ENCODE assay signal across 13 cellular contexts in the genomic region with DNA sequence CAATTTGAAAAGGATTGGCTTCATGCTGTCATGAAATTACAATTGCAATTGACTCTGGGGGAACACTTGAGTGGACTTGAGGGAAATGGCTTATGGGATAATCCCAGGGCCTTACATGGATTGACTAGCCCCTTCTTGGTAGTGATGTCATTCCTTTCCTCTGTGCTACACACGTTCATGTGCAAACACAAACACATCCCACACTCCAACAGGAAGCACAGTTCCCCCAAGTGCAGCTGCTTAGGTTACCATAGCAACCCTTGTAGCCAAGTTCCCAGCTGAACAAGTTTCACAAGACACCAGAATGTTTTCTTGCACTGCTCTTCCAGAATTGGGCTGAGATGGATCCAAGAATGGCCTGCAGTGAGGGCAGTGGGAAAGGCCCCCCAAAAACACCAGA.
DNase-seq lines count a peak whose midpoint lies in the region; ATAC-seq, FAIRE-seq and TF ChIP-seq lines count a peak whose summit lies in the region.
"Had no signal": no experiment of that assay in that cellular context is flagged by ENCODE, and none has a peak within 500 bp of the region (broad histone marks: within the 10 kb centered on the region; RNA-seq: fewer than 3 reads in every experiment).

No MANE protein-coding gene starts in this region.

- no peak overlapping the region for H3K4me3 ChIP-seq in GM12878
- H3K4me3 ChIP-seq in left lung, result no peak overlapping the region
- H3K4me3 ChIP-seq in transverse colon, result no peak overlapping the region
- H3K4me3 ChIP-seq: GM23338 had no signal

- SMC1A ChIA-PET in GM12878 (lab: Charles Lee; ENCODE audit: uncharacterized antibody, unreplicated experiment), result no interaction called here

- TF ChIP-seq POLR2A in GM12878 (IDR thresholded peaks at IDR 0.05; ENCODE audit: low read depth, low read length) (no peak), transverse colon (IDR thresholded peaks at IDR 0.05) (no peak)

- in situ Hi-C loops in GM12878 (cut with MboI), result no loop called here
- in situ Hi-C loops in transverse colon (cut with MboI; ENCODE audit: low pct_ligation_motif_present in 1 of 4, low pct_unique_long_range_greater_than_20kb in 1 of 4, low sequenced_read_pairs in 3 of 4), result no loop called here

- 18% methylated on average over 1 of the region's 1 CpG for WGBS in GM12878 (ENCODE audit: insufficient coverage, insufficient replicate concordance, low lambda C conversion rate, missing lambda C conversion rate)
- 5% methylated on average over 1 of the region's 1 CpG; no CpG with 5 or more reads in 1 of the 2 donors for WGBS in transverse colon (ENCODE audit: low coverage in 1 of 2), 2 donors

- no peak overlapping the region for H3K4me2 ChIP-seq in GM12878 (ENCODE audit: control insufficient read depth, insufficient read depth)
- H3K4me2 ChIP-seq: GM23338 had no signal

- H3K27ac Mint-ChIP-seq in activated CD4-positive, alpha-beta T cell treated with anti-CD3 and anti-CD28 coated beads, Interleukin-2, amount 10 ng/mL, durations not matched to agents 7 days and 5 days, result no peak overlapping the region
- H3K27ac Mint-ChIP-seq: GM23338 had no signal

- no peaks in the 10 kb centered on the region; a peak in 1 of 4 replicates for H3K27me3 ChIP-seq in GM12878 (replicated peaks in 1 of 2; ENCODE audit: control insufficient read depth in 2 of 2, insufficient read depth in 2 of 2, low read length in 1 of 2)
- no peaks in the 10 kb centered on the region for H3K27me3 ChIP-seq in left lung
- H3K27me3 ChIP-seq in transverse colon, result no peaks in the 10 kb centered on the region

- no peak for TF ChIP-seq RAD21 in GM12878 (IDR thresholded peaks at IDR 0.05; ENCODE audit: insufficient read depth, low read depth, low read length)

- TF ChIP-seq EP300 in GM12878 (IDR thresholded peaks at IDR 0.05; ENCODE audit: borderline replicate concordance in 1 of 2, control insufficient read depth in 1 of 2, low read depth in 2 of 2, low read length in 2 of 2) (no peak), transverse colon (IDR thresholded peaks at IDR 0.05; ENCODE audit: low read depth) (no peak)

- no peaks in the 10 kb centered on the region for H3K79me2 ChIP-seq in GM12878 (ENCODE audit: control insufficient read depth, insufficient read depth, low read length)

- H3K4me1 ChIP-seq in GM12878 (ENCODE audit: control insufficient read depth, insufficient read depth, low read length), result no peaks in the 10 kb centered on the region
- H3K4me1 ChIP-seq in left lung, result no peaks in the 10 kb centered on the region
- H3K4me1 ChIP-seq in transverse colon, result no peaks in the 10 kb centered on the region

- no peaks in the 10 kb centered on the region for H3K36me3 Mint-ChIP-seq in activated CD4-positive, alpha-beta T cell treated with anti-CD3 and anti-CD28 coated beads, Interleukin-2, amount 10 ng/mL, durations not matched to agents 7 days and 5 days (ENCODE audit: low read depth)

- H3K27me3 Mint-ChIP-seq in activated CD4-positive, alpha-beta T cell treated with anti-CD3 and anti-CD28 coated beads, Interleukin-2, amount 10 ng/mL, durations not matched to agents 7 days and 5 days, result peaks cover 4% of the 10 kb centered on the region

- H4K20me1 ChIP-seq in GM12878 (ENCODE audit: control insufficient read depth, insufficient read depth), result no peaks in the 10 kb centered on the region

- no TSS peak for BruUV-seq in GM12878 (replicated peaks; lab: Mats Ljungman, UMichigan)

- no peaks in the 10 kb centered on the region for H3K9me3 ChIP-seq in GM12878 (replicated peaks; ENCODE audit: control insufficient read depth, insufficient read depth, low read length)
- H3K9me3 ChIP-seq in left lung, result no peaks in the 10 kb centered on the region
- no peaks in the 10 kb centered on the region for H3K9me3 ChIP-seq in transverse colon

- intact Hi-C loops in GM12878 (cut with micrococcal nuclease; ENCODE audit: unreplicated experiment), result no loop called here
- intact Hi-C loops in left lung (cut with DNase I), result no loop called here
- intact Hi-C loops in transverse colon (cut with DNase I; ENCODE audit: low total_unique reads), result no loop called here

- CTCF ChIA-PET in GM12878 (lab: Yijun Ruan, JAX), result no interaction called here
- CTCF ChIA-PET in activated CD4-positive, alpha-beta T cell treated with anti-CD3 and anti-CD28 coated beads, Interleukin-2, amount 10 ng/mL, durations not matched to agents 7 days and 5 days (lab: Charles Lee), result no interaction called here

- RAD21 ChIA-PET in GM12878 (lab: Charles Lee; ENCODE audit: unreplicated experiment), result no interaction called here

- H3K9me3 Mint-ChIP-seq in activated CD4-positive, alpha-beta T cell treated with anti-CD3 and anti-CD28 coated beads, Interleukin-2, amount 10 ng/mL, durations not matched to agents 7 days and 5 days, result no peaks in the 10 kb centered on the region
- H3K9me3 Mint-ChIP-seq: GM23338 had no signal

- H3K27ac ChIP-seq in GM12878 (ENCODE audit: control insufficient read depth, insufficient read depth) (no peak overlapping the region), left lung (no peak overlapping the region), transverse colon (peak overlapping the region in 3 of 4 donors; percentile 11 to 23 (median 22))
- H3K27ac ChIP-seq: epithelial cell of prostate, HL-60 had no signal

- no peaks in the 10 kb centered on the region for H3K4me1 Mint-ChIP-seq in activated CD4-positive, alpha-beta T cell treated with anti-CD3 and anti-CD28 coated beads, Interleukin-2, amount 10 ng/mL, durations not matched to agents 7 days and 5 days

- H2AFZ ChIP-seq in GM12878 (ENCODE audit: control insufficient read depth, low read depth, low read length), result no peak overlapping the region

- DNase-seq in SIG-M5 treated with dmso at 0.1 percent for 504 hours (lab: John Stamatoyannopoulos, UW; ENCODE audit: unreplicated experiment) (peak; percentile 9), SIG-M5 (lab: John Stamatoyannopoulos, UW) (no peak), GM12878 (ENCODE audit: low read depth, low spot score) (no peak), left lung (no peak), transverse colon (no peak), RCC 7860 (ENCODE audit: low spot score) (no peak)
- no peak for DNase-seq in activated CD4-positive, alpha-beta T cell treated with anti-CD3 and anti-CD28 coated beads, Interleukin-2, amount 10 ng/mL, durations not matched to agents 7 days and 5 days
- DNase-seq: activated naive CD4-positive, alpha-beta T cell; NCI-H526 treated with DMSO at 0.1 percent for 48 hours had no signal

- H3K4me3 Mint-ChIP-seq in activated CD4-positive, alpha-beta T cell treated with anti-CD3 and anti-CD28 coated beads, Interleukin-2, amount 10 ng/mL, durations not matched to agents 7 days and 5 days, result no peak overlapping the region
- H3K4me3 Mint-ChIP-seq: GM23338 had no signal

- TF ChIP-seq CTCF in GM12878 (IDR thresholded peaks at IDR 0.05 in 2 of 3, conservative IDR thresholded peaks at IDR 0.05 in 1 of 3; ENCODE audit: control insufficient read depth in 2 of 3, extremely low read depth in 1 of 3, insufficient read depth in 1 of 3, low read depth in 3 of 3, low read length in 3 of 3) (no peak), left lung (IDR thresholded peaks at IDR 0.05) (no peak), transverse colon (IDR thresholded peaks at IDR 0.05) (no peak)

- H3K36me3 ChIP-seq in GM12878 (ENCODE audit: control insufficient read depth in 2 of 2, insufficient read depth in 2 of 2, low read length in 1 of 2) (no peaks in the 10 kb centered on the region), left lung (no peaks in the 10 kb centered on the region), transverse colon (no peaks in the 10 kb centered on the region)

- no peak for ATAC-seq in GM12878
- ATAC-seq in left lung, result peak; percentile 48
- ATAC-seq in GM21528 (IDR thresholded peaks at IDR 0.05; ENCODE audit: low FRiP score, unreplicated experiment), result no peak
- ATAC-seq: GM23338 had no signal

- POLR2A ChIA-PET in GM12878 (lab: Charles Lee), result no interaction called here
- POLR2A ChIA-PET in activated CD4-positive, alpha-beta T cell treated with anti-CD3 and anti-CD28 coated beads, Interleukin-2, amount 10 ng/mL, durations not matched to agents 7 days and 5 days (lab: Charles Lee), result no interaction called here

- no peak for FAIRE-seq in GM12878 (lab: Jason Lieb, UNC)
- FAIRE-seq in RCC 7860 (lab: Jason Lieb, UNC), result no peak

- H3K9ac ChIP-seq in GM12878 (ENCODE audit: control insufficient read depth, insufficient read depth, low read length), result no peak overlapping the region

TF ChIP-seq in GM12878, 131 proteins besides CTCF, POLR2A, EP300 and RAD21:
- TF ChIP-seq BMI1 (IDR thresholded peaks at IDR 0.05; ENCODE audit: borderline replicate concordance) (0 out of 2 replicates have a peak, but pooled peaks have one; percentile 50), HDAC6 (IDR thresholded peaks at IDR 0.05; ENCODE audit: unreplicated experiment) (no peak)

Comparison
In these comparisons a context has a peak if more than half of its experiments do, and no peak if none do; other contexts are left out.
1. H3K27ac ChIP-seq: peak in transverse colon (3 of 4); none in GM12878 (single experiment) and left lung (0 of 2).